Comparison of ENCODE assay signal across 8 cellular contexts in the genomic region with DNA sequence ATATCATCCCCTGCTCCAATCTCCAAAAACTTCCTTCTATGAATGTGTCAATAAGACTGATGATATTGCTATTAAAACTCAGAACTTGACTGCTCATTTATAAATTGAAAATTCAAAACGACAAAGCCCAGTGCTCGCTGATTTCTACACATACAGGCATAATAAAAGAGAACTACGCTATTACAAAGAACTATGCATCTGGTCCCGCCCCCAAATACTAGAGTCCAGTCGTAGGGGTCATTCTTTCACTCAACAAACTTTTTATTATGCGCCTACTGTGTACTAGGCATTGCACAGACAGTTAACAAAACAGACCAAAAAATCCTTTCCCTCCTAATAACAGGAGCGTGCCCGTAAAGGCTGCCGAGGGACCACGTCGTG. TPM values are rescaled to one million over a fixed set of nuclear protein-coding genes. Genes with fewer than 3 reads are reported as not detected.
DNase-seq lines count a peak whose midpoint lies in the region; ATAC-seq lines count a peak whose summit lies in the region.

No MANE protein-coding gene starts in this region.

- no peaks in the 10 kb centered on the region for H3K4me1 ChIP-seq in thymus (ENCODE audit: control insufficient read depth, insufficient read depth, low read length)

- H3K4me3 Mint-ChIP-seq in activated naive CD8-positive, alpha-beta T cell, result peak overlapping the region; percentile 99

- H3K36me3 ChIP-seq in thymus (ENCODE audit: control insufficient read depth, insufficient read depth), result no peaks in the 10 kb centered on the region

- peak; percentile 8 for ATAC-seq in HG03139 (IDR thresholded peaks at IDR 0.05; ENCODE audit: unreplicated experiment)
- no peak for ATAC-seq in HG02852 (IDR thresholded peaks at IDR 0.05; ENCODE audit: unreplicated experiment)

- H3K27ac ChIP-seq in layer of hippocampus (ENCODE audit: low read depth, low read length), result peak overlapping the region; percentile 87
- H3K27ac ChIP-seq in thymus (ENCODE audit: low read depth), result peak overlapping the region; percentile 95

- H3K27me3 ChIP-seq in layer of hippocampus (ENCODE audit: control insufficient read depth, insufficient read depth, low read length), result no peaks in the 10 kb centered on the region
- no peaks in the 10 kb centered on the region for H3K27me3 ChIP-seq in thymus (ENCODE audit: control insufficient read depth, insufficient read depth)

- no peaks in the 10 kb centered on the region for H3K9me3 ChIP-seq in thymus (ENCODE audit: control insufficient read depth)

- peak overlapping the region; percentile 98 for H3K4me3 ChIP-seq in thymus (ENCODE audit: low read length)

- H3K27ac Mint-ChIP-seq in activated naive CD8-positive, alpha-beta T cell, result peak overlapping the region; percentile 98

- WGBS in thymus, result under 1% methylated on average over 11 of the region's 11 CpGs

- DNase-seq in DMS53 treated with DMSO at 0.1 percent for 48 hours (lab: John Stamatoyannopoulos, UW; ENCODE audit: unreplicated experiment) (peak; percentile 13), DMS53 (lab: John Stamatoyannopoulos, UW) (no peak), NK-92 (lab: John Stamatoyannopoulos, UW; ENCODE audit: unreplicated experiment) (no peak)

- peaks cover 2% of the 10 kb centered on the region for H3K36me3 Mint-ChIP-seq in activated naive CD8-positive, alpha-beta T cell

- H3K9me3 Mint-ChIP-seq in activated naive CD8-positive, alpha-beta T cell (ENCODE audit: low read depth), result no peaks in the 10 kb centered on the region

- peaks cover 25% of the 10 kb centered on the region for H3K4me1 Mint-ChIP-seq in activated naive CD8-positive, alpha-beta T cell (ENCODE audit: low read depth)

- H3K27me3 Mint-ChIP-seq in activated naive CD8-positive, alpha-beta T cell, result no peaks in the 10 kb centered on the region

RNA-seq across cellular contexts. Expression of a gene that starts 1.0 kb away (rescaled TPM):
- polyA plus RNA-seq in thymus, result 10.9 TPM
